24 cellular contexts compared by ENCODE assay signal in the genomic region with DNA sequence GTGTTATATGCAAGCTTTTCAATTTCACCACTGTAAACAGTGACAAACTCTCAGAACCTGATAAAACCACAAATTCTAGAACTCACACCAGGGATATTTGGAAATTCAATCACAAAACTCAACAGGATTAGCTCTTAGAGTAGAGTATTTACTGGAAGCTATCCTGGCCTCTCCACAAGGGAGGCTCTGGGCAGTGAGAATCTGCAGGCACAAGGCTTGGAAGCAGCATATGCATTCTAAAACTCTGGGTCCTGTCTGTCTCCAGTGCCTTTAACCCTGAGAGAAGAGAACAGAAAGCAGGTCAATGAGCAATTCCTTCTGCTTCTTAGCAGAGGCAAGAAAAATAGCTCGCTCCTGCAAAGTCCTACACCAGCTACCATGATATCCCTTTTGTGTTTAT. TPM values are rescaled to one million over a fixed set of nuclear protein-coding genes. Genes with fewer than 3 reads are reported as not detected.
DNase-seq lines count a peak whose midpoint lies in the region; ATAC-seq, FAIRE-seq and TF ChIP-seq lines count a peak whose summit lies in the region.
"Had no signal": no experiment of that assay in that cellular context is flagged by ENCODE, and none has a peak within 500 bp of the region (broad histone marks: within the 10 kb centered on the region; RNA-seq: fewer than 3 reads in every experiment).

No MANE protein-coding gene starts in this region.

- H3K27ac ChIP-seq in H9 (ENCODE audit: insufficient read length, low read depth, low read length) (no peak overlapping the region), esophagus muscularis mucosa (replicated peaks in 1 of 4) (peak overlapping the region in 3 of 4 donors; percentile 1 to 16 (median 4)), mesendoderm (ENCODE audit: low read depth, low read length) (no peak overlapping the region), smooth muscle cell (ENCODE audit: low read depth) (no peak overlapping the region), MM.1S (ENCODE audit: low read length) (no peak overlapping the region), kidney (ENCODE audit: low read depth in 2 of 2, low read length in 2 of 2) (no peak overlapping the region)

- peaks cover 0 to 5% (median 2%) of the 10 kb centered on the region in 3 experiments; a peak in 2 of 7 replicates for H3K36me3 Mint-ChIP-seq in H9 (ENCODE audit: insufficient read depth in 1 of 3, low read depth in 3 of 3)
- H3K36me3 Mint-ChIP-seq: CD4-positive, CD25-positive, alpha-beta regulatory T cell; naive thymus-derived CD8-positive, alpha-beta T cell had no signal

- no peak for TF ChIP-seq EP300 in esophagus muscularis mucosa (IDR thresholded peaks at IDR 0.05)

- H4K5ac ChIP-seq in H9 (ENCODE audit: insufficient read length, low read depth, low read length) (no peak overlapping the region), mesendoderm (ENCODE audit: low read length) (no peak overlapping the region)

- H2AFZ ChIP-seq in H9 (ENCODE audit: low read length) (no peak overlapping the region), smooth muscle cell (ENCODE audit: low read depth) (peak overlapping the region; percentile 5), MM.1S (ENCODE audit: low read length) (no peak overlapping the region)

- intact Hi-C loops in esophagus muscularis mucosa (cut with DNase I), result loop anchor here (10.0 kb wide), 1 partner anchor 57 kb away; no protein-coding TSS in a partner anchor
- intact Hi-C loops in kidney (cut with DNase I), result no loop called here

- no peaks in the 10 kb centered on the region for H3K9me3 ChIP-seq in H9 (ENCODE audit: control insufficient read depth, low read depth, low read length)
- no peaks in the 10 kb centered on the region for H3K9me3 ChIP-seq in esophagus muscularis mucosa
- H3K9me3 ChIP-seq in smooth muscle cell (replicated peaks; ENCODE audit: low read depth), result no peaks in the 10 kb centered on the region
- no peaks in the 10 kb centered on the region for H3K9me3 ChIP-seq in MM.1S (replicated peaks; ENCODE audit: insufficient read depth, low read length)
- no peaks in the 10 kb centered on the region for H3K9me3 ChIP-seq in kidney (ENCODE audit: control insufficient read depth in 1 of 2, low read length in 2 of 2)
- H3K9me3 ChIP-seq: testis had no signal

- H4K20me1 ChIP-seq in H9 (ENCODE audit: control insufficient read depth, insufficient read depth, insufficient read length) (no peaks in the 10 kb centered on the region), smooth muscle cell (ENCODE audit: low read depth) (no peaks in the 10 kb centered on the region), MM.1S (ENCODE audit: insufficient read depth, low read length) (no peaks in the 10 kb centered on the region)

- H3K79me2 ChIP-seq in H9 (ENCODE audit: insufficient read depth, low read length) (no peaks in the 10 kb centered on the region), mesendoderm (ENCODE audit: control insufficient read depth, insufficient read depth, low read length) (no peaks in the 10 kb centered on the region), smooth muscle cell (ENCODE audit: low read depth) (peaks cover 3% of the 10 kb centered on the region), MM.1S (ENCODE audit: low read length) (no peaks in the 10 kb centered on the region)

- H3K18ac ChIP-seq in H9 (ENCODE audit: insufficient read length, low read depth, low read length) (no peak overlapping the region), mesendoderm (ENCODE audit: low read length) (peak overlapping the region; percentile 51)

- H4K8ac ChIP-seq in H9 (replicated peaks; ENCODE audit: insufficient read length, low read depth, low read length) (no peak overlapping the region), mesendoderm (ENCODE audit: low read depth, low read length) (no peak overlapping the region)

- no peaks in the 10 kb centered on the region for H3K23me2 ChIP-seq in H9 (ENCODE audit: insufficient read length, low read depth, low read length, poor library complexity, severe bottlenecking)

- H2BK15ac ChIP-seq in H9 (ENCODE audit: low read depth, low read length), result no peak overlapping the region
- H2BK15ac ChIP-seq in mesendoderm (replicated peaks; ENCODE audit: low read depth), result no peak overlapping the region

- H4K91ac ChIP-seq in H9 (ENCODE audit: insufficient read length, low read depth, low read length), result no peak overlapping the region

- H2BK20ac ChIP-seq in H9 (ENCODE audit: low read depth, low read length, poor library complexity, severe bottlenecking), result no peak overlapping the region

- H3K23ac ChIP-seq in H9 (ENCODE audit: insufficient read length, low read depth, low read length), result no peak overlapping the region
- no peak overlapping the region for H3K23ac ChIP-seq in mesendoderm (ENCODE audit: low read length)

- H3K9me2 ChIP-seq in MM.1S (replicated peaks; ENCODE audit: insufficient read depth, low read length), result no peaks in the 10 kb centered on the region

- no peak for ATAC-seq in GM19328 (IDR thresholded peaks at IDR 0.05; ENCODE audit: unreplicated experiment)
- ATAC-seq: activated CD4-positive, alpha-beta T cell treated with anti-CD3 and anti-CD28 coated beads for 36 hours; activated T-cell treated with anti-CD3 and anti-CD28 coated beads, Interleukin-2, amount 50 U/mL, for 72 hours; naive thymus-derived CD8-positive, alpha-beta T cell had no signal

- no peak overlapping the region for H3K14ac ChIP-seq in H9 (ENCODE audit: insufficient read depth, low read length)

- H3K4me1 Mint-ChIP-seq in H9, result peaks cover 12 to 18% of the 10 kb centered on the region in 2 experiments
- H3K4me1 Mint-ChIP-seq: activated CD4-positive, alpha-beta T cell treated with anti-CD3 and anti-CD28 coated beads for 36 hours; CD4-positive, CD25-positive, alpha-beta regulatory T cell; IgD-negative memory B cell; naive thymus-derived CD8-positive, alpha-beta T cell had no signal

- no peak overlapping the region for H2AK5ac ChIP-seq in H9 (ENCODE audit: insufficient read length, low read length)
- no peak overlapping the region for H2AK5ac ChIP-seq in mesendoderm (ENCODE audit: low read length)

- H3K36me3 ChIP-seq in esophagus muscularis mucosa (no peaks in the 10 kb centered on the region), mesendoderm (ENCODE audit: control insufficient read depth, insufficient read depth, low read length) (no peaks in the 10 kb centered on the region), smooth muscle cell (ENCODE audit: low read depth) (no peaks in the 10 kb centered on the region), MM.1S (replicated peaks; ENCODE audit: insufficient read depth, low read length) (no peaks in the 10 kb centered on the region), kidney (ENCODE audit: control insufficient read depth in 1 of 2, insufficient read depth in 2 of 2, low read length in 2 of 2) (no peaks in the 10 kb centered on the region)

- H3K79me1 ChIP-seq in H9 (ENCODE audit: insufficient read depth, low read depth, low read length, poor library complexity, severe bottlenecking) (no peaks in the 10 kb centered on the region), mesendoderm (ENCODE audit: low read length) (no peaks in the 10 kb centered on the region)

- H3K4me1 ChIP-seq in H9 (ENCODE audit: insufficient read depth, low read length), result no peaks in the 10 kb centered on the region; the same call in 1 of the 2 replicates
- H3K4me1 ChIP-seq in esophagus muscularis mucosa, result peaks cover 3 to 40% (median 25%) of the 10 kb centered on the region in 4 donors
- H3K4me1 ChIP-seq in mesendoderm (ENCODE audit: control insufficient read depth, low read depth, low read length), result peaks cover 2% of the 10 kb centered on the region
- peaks cover 7% of the 10 kb centered on the region for H3K4me1 ChIP-seq in smooth muscle cell (ENCODE audit: low read depth)
- H3K4me1 ChIP-seq in MM.1S (ENCODE audit: low read length), result no peaks in the 10 kb centered on the region
- peaks cover 3 to 8% of the 10 kb centered on the region in 2 donors for H3K4me1 ChIP-seq in kidney (ENCODE audit: control insufficient read depth in 1 of 2, insufficient read depth in 1 of 2, low read depth in 1 of 2, low read length in 2 of 2)
- H3K4me1 ChIP-seq: testis had no signal

- H3K56ac ChIP-seq in H9 (ENCODE audit: insufficient read length, low read depth, low read length) (no peak overlapping the region), mesendoderm (ENCODE audit: low read length) (peak overlapping the region; percentile 9)

- no peak overlapping the region for H3K4me3 Mint-ChIP-seq in H9
- H3K4me3 Mint-ChIP-seq: activated CD4-positive, alpha-beta T cell treated with anti-CD3 and anti-CD28 coated beads for 36 hours; activated T-cell treated with anti-CD3 and anti-CD28 coated beads, Interleukin-2, amount 50 U/mL, for 72 hours; CD4-positive, CD25-positive, alpha-beta regulatory T cell; IgD-negative memory B cell; naive thymus-derived CD8-positive, alpha-beta T cell had no signal

- TF ChIP-seq POLR2A in esophagus muscularis mucosa (IDR thresholded peaks at IDR 0.05; ENCODE audit: low read depth), result no peak

- H3K27me3 ChIP-seq in H9 (ENCODE audit: insufficient read depth, low read length) (no peaks in the 10 kb centered on the region), esophagus muscularis mucosa (no peaks in the 10 kb centered on the region), mesendoderm (ENCODE audit: insufficient read depth, low read length, poor library complexity) (no peaks in the 10 kb centered on the region), smooth muscle cell (ENCODE audit: low read depth) (no peaks in the 10 kb centered on the region), MM.1S (replicated peaks; ENCODE audit: insufficient read depth, low read length) (no peaks in the 10 kb centered on the region)
- H3K27me3 ChIP-seq: testis had no signal

- WGBS in H9 (ENCODE audit: extremely low coverage, insufficient read length, low lambda C conversion rate), result no CpG with 5 or more reads among the region's 1 CpG
- 43% methylated on average over 1 of the region's 1 CpG for WGBS in esophagus muscularis mucosa
- no CpG with 5 or more reads among the region's 1 CpG for WGBS in mesendoderm (ENCODE audit: extremely low coverage, insufficient coverage, low lambda C conversion rate)
- WGBS in smooth muscle cell (ENCODE audit: low lambda C conversion rate), result 64% methylated on average over 1 of the region's 1 CpG

- H3K4me3 ChIP-seq in esophagus muscularis mucosa (no peak overlapping the region), mesendoderm (ENCODE audit: low read length) (no peak overlapping the region), smooth muscle cell (no peak overlapping the region), MM.1S (ENCODE audit: low read length) (no peak overlapping the region), kidney (ENCODE audit: low read length in 2 of 2) (no peak overlapping the region)
- H3K4me3 ChIP-seq: testis had no signal

- DNase-seq in H9 (no peak), esophagus muscularis mucosa (ENCODE audit: extremely low spot score) (no peak), mesendoderm (peak; percentile 45), smooth muscle cell (lab: John Stamatoyannopoulos, UW; ENCODE audit: unreplicated experiment) (no peak), MM.1S (no peak), kidney (no peak), SW 1271 (lab: John Stamatoyannopoulos, UW) (no peak)
- DNase-seq: activated CD4-positive, alpha-beta T cell treated with anti-CD3 and anti-CD28 coated beads for 36 hours; activated naive CD4-positive, alpha-beta T cell treated with anti-CD3 and anti-CD28 coated beads, Interleukin-2, amount 50 U/mL, for 16 hours; activated T-cell treated with anti-CD3 and anti-CD28 coated beads, Interleukin-2, amount 50 U/mL, for 72 hours; CD4-positive, CD25-positive, alpha-beta regulatory T cell; central memory CD4-positive, alpha-beta T cell; GDM1; naive thymus-derived CD8-positive, alpha-beta T cell; NCI-H1436; NCI-H526 treated with DMSO at 0.1 percent for 48 hours; SIG-M5; testis had no signal

- H2BK120ac ChIP-seq in H9 (ENCODE audit: low read depth, low read length, poor library complexity, severe bottlenecking), result no peak overlapping the region
- H2BK120ac ChIP-seq in mesendoderm (ENCODE audit: low read depth, low read length), result no peak overlapping the region

- no peaks in the 10 kb centered on the region for H3K27me3 Mint-ChIP-seq in H9 (ENCODE audit: low read depth)
- H3K27me3 Mint-ChIP-seq: activated CD4-positive, alpha-beta T cell treated with anti-CD3 and anti-CD28 coated beads for 36 hours; CD4-positive, CD25-positive, alpha-beta regulatory T cell; IgD-negative memory B cell had no signal

- no peak overlapping the region for H2BK12ac ChIP-seq in H9 (ENCODE audit: insufficient read length, low read depth, low read length)

- H3K9ac ChIP-seq in H9 (ENCODE audit: extremely low read depth, insufficient read length, low read length) (no peak overlapping the region), mesendoderm (ENCODE audit: low read length) (no peak overlapping the region), smooth muscle cell (ENCODE audit: low read depth) (no peak overlapping the region), MM.1S (ENCODE audit: low read length) (no peak overlapping the region), kidney (ENCODE audit: low read length in 2 of 2) (no peak overlapping the region)

- H3K9me3 Mint-ChIP-seq in H9, result peaks cover 0 to 2% of the 10 kb centered on the region in 2 experiments; a peak in 2 of 5 replicates
- H3K9me3 Mint-ChIP-seq: activated T-cell treated with anti-CD3 and anti-CD28 coated beads, Interleukin-2, amount 50 U/mL, for 72 hours; IgD-negative memory B cell; naive thymus-derived CD8-positive, alpha-beta T cell had no signal

- H3T11ph ChIP-seq in H9 (ENCODE audit: low read length), result no peak overlapping the region

- H3K4me2 ChIP-seq in H9 (ENCODE audit: insufficient read depth, insufficient read length, low read length) (no peak overlapping the region), mesendoderm (ENCODE audit: low read length) (no peak overlapping the region), smooth muscle cell (peak overlapping the region; percentile 47), MM.1S (ENCODE audit: low read depth, low read length) (no peak overlapping the region)

- TF ChIP-seq CTCF in H9 (conservative IDR thresholded peaks at IDR 0.05) (no peak), esophagus muscularis mucosa (IDR thresholded peaks at IDR 0.05) (no peak), smooth muscle cell (IDR thresholded peaks at IDR 0.05; ENCODE audit: borderline replicate concordance, insufficient read depth, poor library complexity, severe bottlenecking) (no peak), MM.1S (IDR thresholded peaks at IDR 0.05; ENCODE audit: low read length) (no peak), kidney (IDR thresholded peaks at IDR 0.05; ENCODE audit: borderline replicate concordance, extremely low read depth, insufficient read depth) (no peak)

- no peak for FAIRE-seq in kidney (lab: Jason Lieb, UNC)
- FAIRE-seq: endothelial cell of umbilical vein, islet of Langerhans had no signal

- H3F3A ChIP-seq in smooth muscle cell (ENCODE audit: low read depth), result peaks cover 12% of the 10 kb centered on the region
- no peaks in the 10 kb centered on the region for H3F3A ChIP-seq in MM.1S (ENCODE audit: insufficient read depth, low read length)

- H2BK5ac ChIP-seq in H9 (ENCODE audit: insufficient read length, low read length) (no peak overlapping the region), mesendoderm (ENCODE audit: low read length) (no peak overlapping the region)

- H3K4ac ChIP-seq in H9 (ENCODE audit: low read depth, low read length), result no peak overlapping the region
- no peak overlapping the region for H3K4ac ChIP-seq in mesendoderm (ENCODE audit: low read depth, low read length)

- H3K27ac Mint-ChIP-seq in H9, result 0 out of 7 replicates have a peak overlapping the region, but pooled peaks of 2 of the 3 experiments have one; percentile 29 to 59
- H3K27ac Mint-ChIP-seq: activated CD4-positive, alpha-beta T cell treated with anti-CD3 and anti-CD28 coated beads for 36 hours; activated T-cell treated with anti-CD3 and anti-CD28 coated beads, Interleukin-2, amount 50 U/mL, for 72 hours; CD4-positive, CD25-positive, alpha-beta regulatory T cell; IgD-negative memory B cell; naive thymus-derived CD8-positive, alpha-beta T cell had no signal

RNA-seq across cellular contexts. Expression of gene PLSCR4, which starts 23.4 kb away (rescaled TPM):
- 1.1 and 1.2 TPM in 2 replicates for total RNA-seq in H9 (2021)
- 10 to 100 TPM; 43.5 to 71.4 (median 63.0) TPM for total RNA-seq in esophagus muscularis mucosa
- 4.7 TPM for polyA plus RNA-seq in mesendoderm (2013, experiment 1 of 2)
- 3.9 TPM for polyA plus RNA-seq in mesendoderm (2013, experiment 2 of 2)
- total RNA-seq in smooth muscle cell, result 4.8 and 7.6 TPM in 2 replicates
- polyA plus RNA-seq in smooth muscle cell, result 2.4 and 3.8 TPM in 2 replicates
- total RNA-seq in kidney, result 33.0 TPM
- 11.9 TPM for polyA plus RNA-seq in kidney (ENCODE audit: insufficient read depth, low read depth, low replicate concordance)
- total RNA-seq: activated CD4-positive, alpha-beta T cell treated with anti-CD3 and anti-CD28 coated beads for 36 hours; activated T-cell treated with anti-CD3 and anti-CD28 coated beads, Interleukin-2, amount 50 U/mL, for 72 hours; CD4-positive, CD25-positive, alpha-beta regulatory T cell; naive thymus-derived CD8-positive, alpha-beta T cell; OCI-LY7; T-helper 1 cell treated with Interleukin-12 subunit alpha and Interleukin-12 subunit beta and Interleukin-4 antibody, amounts not matched to agents 30 ng/mL and 1 ng/mL, for 36 hours had no signal
- polyA plus RNA-seq: CD4-positive, CD25-positive, alpha-beta regulatory T cell; IgD-negative memory B cell; naive thymus-derived CD8-positive, alpha-beta T cell had no signal

Comparison
In these comparisons a context has a peak if more than half of its experiments do, and no peak if none do; other contexts are left out.
1. H3K27ac ChIP-seq: peak in esophagus muscularis mucosa (3 of 4); none in H9 (single experiment), mesendoderm (single experiment), smooth muscle cell (single experiment), MM.1S (single experiment) and kidney (0 of 2).